ENCODE assay signal across 14 cellular contexts in genomic region chr3:159629329-159630084, GRCh38.
DNase-seq lines count a peak whose midpoint lies in the region; ATAC-seq and TF ChIP-seq lines count a peak whose summit lies in the region.
"Had no signal": no experiment of that assay in that cellular context is flagged by ENCODE, and none has a peak within 500 bp of the region (broad histone marks: within the 10 kb centered on the region; RNA-seq: fewer than 3 reads in every experiment).

No MANE protein-coding gene starts in this region.

- POLR2A ChIA-PET in Panc1 (lab: Charles Lee): no interaction called here
- POLR2A ChIA-PET in activated CD8-positive, alpha-beta T cell treated with anti-CD3 and anti-CD28 coated beads for 36 hours (lab: Charles Lee): no interaction called here

- H3K4me1 ChIP-seq in GM23248 (ENCODE audit: insufficient read depth) (0 out of 2 replicates have a peak, but pooled peaks cover 3% of the 10 kb centered on the region), Panc1 (ENCODE audit: control insufficient read depth, insufficient read depth, low read length) (peaks cover 28% of the 10 kb centered on the region)

- H3K27ac Mint-ChIP-seq in activated CD8-positive, alpha-beta T cell treated with anti-CD3 and anti-CD28 coated beads for 36 hours: no peak overlapping the region
- H3K27ac Mint-ChIP-seq: CD8-positive, alpha-beta T cell had no signal

- no peak for TF ChIP-seq CTCF in Panc1 (IDR thresholded peaks at IDR 0.05)
- TF ChIP-seq CTCF in activated CD8-positive, alpha-beta T cell treated with anti-CD3 and anti-CD28 coated beads for 36 hours (IDR thresholded peaks at IDR 0.05): no peak

- H3K4me3 ChIP-seq in GM23248: no peak overlapping the region
- no peak overlapping the region for H3K4me3 ChIP-seq in Panc1 (ENCODE audit: low read depth in 2 of 2, low read length in 2 of 2)
- H3K4me3 ChIP-seq: HAP-1 had no signal

- H3K4me1 Mint-ChIP-seq in activated CD8-positive, alpha-beta T cell treated with anti-CD3 and anti-CD28 coated beads for 36 hours (ENCODE audit: low read depth): no peaks in the 10 kb centered on the region

- no peak overlapping the region for H3K27ac ChIP-seq in GM23248
- H3K27ac ChIP-seq in Panc1 (ENCODE audit: low read length): peak overlapping the region; percentile 7; the same call in 1 of the 2 replicates

- CTCF ChIA-PET in Panc1 (lab: Charles Lee): no interaction called here
- CTCF ChIA-PET in activated CD8-positive, alpha-beta T cell treated with anti-CD3 and anti-CD28 coated beads for 36 hours (lab: Charles Lee): no interaction called here

- DNase-seq in GM23248 (peak; percentile 5), Panc1 (ENCODE audit: low read depth, low spot score) (no peak), iris pigment epithelial cell (ENCODE audit: low read depth) (peak; percentile 23), renal cortical epithelial cell (ENCODE audit: low read depth) (peak; percentile 72)
- no peak for DNase-seq in effector CD4-positive, alpha-beta T cell
- DNase-seq in activated CD8-positive, alpha-beta T cell treated with anti-CD3 and anti-CD28 coated beads for 36 hours: no peak
- DNase-seq: CD8-positive, alpha-beta T cell; NCI-H1436 treated with DMSO at 0.1 percent for 48 hours; NCI-H2081; NCI-H524 treated with DMSO at 0.1 percent for 48 hours; OCI-M1 had no signal

- H4K20me1 ChIP-seq in GM23248 (ENCODE audit: insufficient read depth): no peaks in the 10 kb centered on the region

- H3K36me3 Mint-ChIP-seq in activated CD8-positive, alpha-beta T cell treated with anti-CD3 and anti-CD28 coated beads for 36 hours (ENCODE audit: low read depth): no peaks in the 10 kb centered on the region
- H3K36me3 Mint-ChIP-seq: CD8-positive, alpha-beta T cell had no signal

- peak; percentile 47; the same call in 1 of the 2 replicates for ATAC-seq in Panc1
- ATAC-seq in HG03378 (IDR thresholded peaks at IDR 0.05; ENCODE audit: unreplicated experiment): no peak
- no peak for ATAC-seq in activated CD8-positive, alpha-beta T cell treated with anti-CD3 and anti-CD28 coated beads for 36 hours
- ATAC-seq: CD8-positive, alpha-beta T cell; Right ventricle myocardium inferior had no signal

- H3F3A ChIP-seq in GM23248 (ENCODE audit: insufficient read depth): no peaks in the 10 kb centered on the region

- H3K27me3 Mint-ChIP-seq in activated CD8-positive, alpha-beta T cell treated with anti-CD3 and anti-CD28 coated beads for 36 hours: no peaks in the 10 kb centered on the region

- H3K4me2 ChIP-seq in GM23248 (ENCODE audit: unreplicated experiment): no peak overlapping the region

- H3K9me3 Mint-ChIP-seq in activated CD8-positive, alpha-beta T cell treated with anti-CD3 and anti-CD28 coated beads for 36 hours: no peaks in the 10 kb centered on the region

- no TSS peak for BruUV-seq in Panc1 (replicated peaks; lab: Mats Ljungman, UMichigan)

- intact Hi-C loops in Panc1 (cut with micrococcal nuclease; ENCODE audit: unreplicated experiment): no loop called here
- intact Hi-C loops in activated CD8-positive, alpha-beta T cell treated with anti-CD3 and anti-CD28 coated beads for 36 hours (cut with micrococcal nuclease): no loop called here

- H3K9ac ChIP-seq in GM23248: no peak overlapping the region

- 82 to 100% methylated on average over 1 of the region's 1 CpG for WGBS in GM23248 (ENCODE audit: low coverage in 1 of 2, low lambda C conversion rate in 2 of 2, missing lambda C conversion rate in 2 of 2), 2 experiments

- no peaks in the 10 kb centered on the region for H3K79me2 ChIP-seq in GM23248 (ENCODE audit: insufficient read depth)

- no peak overlapping the region for H2AFZ ChIP-seq in GM23248

- in situ Hi-C loops in GM23248 (cut with MboI) (no loop called here), Panc1 (cut with HindIII; ENCODE audit: low pct_unique_long_range_greater_than_20kb, low sequenced_read_pairs) (no loop called here)

- no peaks in the 10 kb centered on the region for H3K36me3 ChIP-seq in GM23248 (ENCODE audit: low read depth)
- H3K36me3 ChIP-seq in Panc1 (ENCODE audit: control insufficient read depth, insufficient read depth, low read length): no peaks in the 10 kb centered on the region
- H3K36me3 ChIP-seq: HAP-1 had no signal

- H3K9me3 ChIP-seq in GM23248 (ENCODE audit: low read depth) (no peaks in the 10 kb centered on the region), Panc1 (ENCODE audit: control insufficient read depth, insufficient read depth, low read depth, low read length) (no peaks in the 10 kb centered on the region)
- H3K9me3 ChIP-seq: HAP-1 had no signal

- no peaks in the 10 kb centered on the region for H3K9me2 ChIP-seq in GM23248 (ENCODE audit: insufficient read depth)

- no peak overlapping the region for H3K4me3 Mint-ChIP-seq in activated CD8-positive, alpha-beta T cell treated with anti-CD3 and anti-CD28 coated beads for 36 hours
- H3K4me3 Mint-ChIP-seq: CD8-positive, alpha-beta T cell had no signal

- H3K27me3 ChIP-seq in GM23248 (replicated peaks; ENCODE audit: insufficient read depth) (no peaks in the 10 kb centered on the region), Panc1 (ENCODE audit: control insufficient read depth, insufficient read depth, low read length) (no peaks in the 10 kb centered on the region)

Comparison
In these comparisons a context has a peak if more than half of its experiments do, and no peak if none do; other contexts are left out.
1. DNase-seq: peak in GM23248 (single experiment), iris pigment epithelial cell (single experiment) and renal cortical epithelial cell (single experiment); none in Panc1 (single experiment), effector CD4-positive, alpha-beta T cell (single experiment) and activated CD8-positive, alpha-beta T cell treated with anti-CD3 and anti-CD28 coated beads for 36 hours (single experiment).